Comparison of ENCODE assay signal across 8 cellular contexts in the genomic region with DNA sequence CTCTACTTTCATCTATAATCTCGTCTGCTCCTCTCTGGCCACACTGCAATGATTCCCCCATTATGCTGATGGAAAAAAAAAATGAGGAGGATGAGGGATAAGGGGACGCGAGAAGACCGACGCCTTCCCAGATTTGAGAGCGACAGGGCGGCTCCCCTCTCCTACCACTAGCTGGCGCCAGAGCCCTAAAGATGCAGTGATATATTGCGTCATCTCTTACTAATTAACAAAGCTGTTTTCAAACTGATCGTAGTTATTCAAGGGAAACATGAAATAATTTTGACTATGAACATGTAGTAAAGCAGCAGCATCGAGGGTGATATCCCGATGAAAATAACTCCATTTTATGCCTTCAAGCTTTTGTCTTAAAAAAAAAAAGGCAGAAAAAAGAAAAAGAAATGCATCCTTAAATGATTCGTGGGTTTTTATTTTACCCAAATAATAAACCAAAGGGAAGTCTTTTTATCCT. TPM values are rescaled to one million over a fixed set of nuclear protein-coding genes. Genes with fewer than 3 reads are reported as not detected.
DNase-seq lines count a peak whose midpoint lies in the region; ATAC-seq and FAIRE-seq lines count a peak whose summit lies in the region.

No MANE protein-coding gene starts in this region.

- FAIRE-seq in HTR-8/SVneo (lab: Jason Lieb, UNC): no peak

- ATAC-seq in GM19452 (IDR thresholded peaks at IDR 0.05; ENCODE audit: unreplicated experiment): peak; percentile 56

- DNase-seq in CD1c-positive myeloid dendritic cell (ENCODE audit: extremely low spot score): peak; percentile 90
- DNase-seq in HTR-8/SVneo (ENCODE audit: insufficient read length, low spot score): peak; percentile 56
- peak; percentile 76 for DNase-seq in NOMO-1 treated with DMSO at 0.1 percent for 48 hours (lab: John Stamatoyannopoulos, UW; ENCODE audit: unreplicated experiment)
- DNase-seq in activated CD8-positive, alpha-beta memory T cell treated with anti-CD3 and anti-CD28 coated beads, Interleukin-2, amount 50 U/mL, for 1 hour (ENCODE audit: extremely low read depth): peak; percentile 58
- peak; percentile 33 for DNase-seq in epidermal melanocyte (ENCODE audit: insufficient read length, low spot score)
- DNase-seq in mucosa of gallbladder (ENCODE audit: low spot score): peak; percentile 86
- DNase-seq in stimulated activated CD8-positive, alpha-beta memory T cell treated with anti-CD3 and anti-CD28 coated beads, Interleukin-2, amount 100 ng/mL, for 48 hours (ENCODE audit: low read depth in 2 of 2): peak; percentile 61 to 71

RNA-seq across cellular contexts. Expression of gene HNRNPA3, which starts 48.0 kb away (rescaled TPM):
- total RNA-seq in mucosa of gallbladder: 128 TPM

Comparison
In these comparisons a context has a peak if more than half of its experiments do, and no peak if none do; other contexts are left out.
1. Peak in every context shown above with its lines: DNase-seq and ATAC-seq.
2. DNase-seq: peak in every context shown above with its lines; median percentile 90 in CD1c-positive myeloid dendritic cell; 86 in mucosa of gallbladder; 76 in NOMO-1 treated with DMSO at 0.1 percent for 48 hours; 66 in stimulated activated CD8-positive, alpha-beta memory T cell treated with anti-CD3 and anti-CD28 coated beads, Interleukin-2, amount 100 ng/mL, for 48 hours; 58 in activated CD8-positive, alpha-beta memory T cell treated with anti-CD3 and anti-CD28 coated beads, Interleukin-2, amount 50 U/mL, for 1 hour; 56 in HTR-8/SVneo; 33 in epidermal melanocyte.